1 cellular context compared by ENCODE assay signal in the genomic region with DNA sequence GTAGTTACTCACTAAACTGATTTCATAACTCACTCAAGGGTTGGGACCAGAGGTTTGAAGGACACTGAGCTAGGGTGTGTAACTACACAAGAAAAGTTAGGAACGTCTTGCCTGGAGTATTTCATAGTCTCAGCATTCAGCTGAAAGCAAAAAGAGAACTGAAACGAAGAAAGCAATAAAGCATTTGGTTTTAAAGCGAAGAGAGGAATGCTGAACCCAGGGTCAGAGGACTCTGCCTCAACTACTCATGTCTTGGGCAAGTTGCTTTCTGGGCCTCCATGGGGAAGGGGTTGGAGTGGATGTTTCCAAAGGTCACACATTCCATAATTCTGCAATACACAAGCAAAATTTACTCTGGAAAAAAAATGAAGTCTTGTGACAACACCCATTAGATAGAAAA.
TF ChIP-seq lines count a peak whose summit lies in the region.

No MANE protein-coding gene starts in this region.

TF ChIP-seq in GM12878, 131 proteins besides CTCF, POLR2A, EP300 and RAD21:
- TF ChIP-seq RB1 (IDR thresholded peaks at IDR 0.05; ENCODE audit: borderline replicate concordance) = no peak
- TF ChIP-seq BHLHE40 (IDR thresholded peaks at IDR 0.05; ENCODE audit: borderline replicate concordance in 1 of 2, low read depth in 2 of 2, low read length in 1 of 2) = peak in 1 of 2 experiments; percentile 8; a peak in 1 of 4 replicates
- no peak for TF ChIP-seq SREBF2 (IDR thresholded peaks at IDR 0.05; ENCODE audit: low read length)
- TF ChIP-seq ZNF24 (IDR thresholded peaks at IDR 0.05) = peak; percentile 36; the same call in 1 of the 2 replicates
- TF ChIP-seq IKZF2 (IDR thresholded peaks at IDR 0.05) = peak; percentile 43 to 46; a peak in 2 of 4 replicates
- TF ChIP-seq, protein P1, sequence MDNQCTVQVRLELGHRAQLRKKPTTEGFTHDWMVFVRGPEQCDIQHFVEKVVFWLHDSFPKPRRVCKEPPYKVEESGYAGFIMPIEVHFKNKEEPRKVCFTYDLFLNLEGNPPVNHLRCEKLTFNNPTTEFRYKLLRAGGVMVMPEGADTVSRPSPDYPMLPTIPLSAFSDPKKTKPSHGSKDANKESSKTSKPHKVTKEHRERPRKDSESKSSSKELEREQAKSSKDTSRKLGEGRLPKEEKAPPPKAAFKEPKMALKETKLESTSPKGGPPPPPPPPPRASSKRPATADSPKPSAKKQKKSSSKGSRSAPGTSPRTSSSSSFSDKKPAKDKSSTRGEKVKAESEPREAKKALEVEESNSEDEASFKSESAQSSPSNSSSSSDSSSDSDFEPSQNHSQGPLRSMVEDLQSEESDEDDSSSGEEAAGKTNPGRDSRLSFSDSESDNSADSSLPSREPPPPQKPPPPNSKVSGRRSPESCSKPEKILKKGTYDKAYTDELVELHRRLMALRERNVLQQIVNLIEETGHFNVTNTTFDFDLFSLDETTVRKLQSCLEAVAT (IDR thresholded peaks at IDR 0.05) = peak; percentile 95
- TF ChIP-seq NR2F1 (conservative IDR thresholded peaks at IDR 0.05) = peak; percentile 58; the same call in 1 of the 2 replicates
- TF ChIP-seq SREBF1 (IDR thresholded peaks at IDR 0.05; ENCODE audit: low read length) = no peak
- TF ChIP-seq SRF (IDR thresholded peaks at IDR 0.05; ENCODE audit: low read depth in 2 of 2, low read length in 2 of 2) = peak in 1 of 2 experiments; percentile 61; a peak in 1 of 4 replicates
- peak; percentile 89 for TF ChIP-seq SPI1 (IDR thresholded peaks at IDR 0.05; ENCODE audit: borderline replicate concordance, insufficient read depth, low read depth, low read length)
- TF ChIP-seq, protein P2, sequence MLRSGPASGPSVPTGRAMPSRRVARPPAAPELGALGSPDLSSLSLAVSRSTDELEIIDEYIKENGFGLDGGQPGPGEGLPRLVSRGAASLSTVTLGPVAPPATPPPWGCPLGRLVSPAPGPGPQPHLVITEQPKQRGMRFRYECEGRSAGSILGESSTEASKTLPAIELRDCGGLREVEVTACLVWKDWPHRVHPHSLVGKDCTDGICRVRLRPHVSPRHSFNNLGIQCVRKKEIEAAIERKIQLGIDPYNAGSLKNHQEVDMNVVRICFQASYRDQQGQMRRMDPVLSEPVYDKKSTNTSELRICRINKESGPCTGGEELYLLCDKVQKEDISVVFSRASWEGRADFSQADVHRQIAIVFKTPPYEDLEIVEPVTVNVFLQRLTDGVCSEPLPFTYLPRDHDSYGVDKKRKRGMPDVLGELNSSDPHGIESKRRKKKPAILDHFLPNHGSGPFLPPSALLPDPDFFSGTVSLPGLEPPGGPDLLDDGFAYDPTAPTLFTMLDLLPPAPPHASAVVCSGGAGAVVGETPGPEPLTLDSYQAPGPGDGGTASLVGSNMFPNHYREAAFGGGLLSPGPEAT (IDR thresholded peaks at IDR 0.05; ENCODE audit: low read depth) = 0 out of 2 replicates have a peak, but pooled peaks have one; percentile 25
- no peak for TF ChIP-seq CEBPZ (IDR thresholded peaks at IDR 0.05; ENCODE audit: low read depth, low read length)
- peak; percentile 39; the same call in 1 of the 2 replicates for TF ChIP-seq DPF2 (IDR thresholded peaks at IDR 0.05)
- no peak for TF ChIP-seq GATAD2B (conservative IDR thresholded peaks at IDR 0.05; ENCODE audit: low read depth)
- peak; percentile 42; the same call in 1 of the 2 replicates for TF ChIP-seq IRF4 (IDR thresholded peaks at IDR 0.05; ENCODE audit: low read depth, low read length)
- TF ChIP-seq TCF3 (IDR thresholded peaks at IDR 0.05; ENCODE audit: borderline replicate concordance, insufficient read depth, low read depth, low read length) = no peak
- TF ChIP-seq HSF1 (IDR thresholded peaks at IDR 0.05; ENCODE audit: low read depth, low read length) = no peak
